Comparison of ENCODE assay signal across 16 cellular contexts in the genomic region with DNA sequence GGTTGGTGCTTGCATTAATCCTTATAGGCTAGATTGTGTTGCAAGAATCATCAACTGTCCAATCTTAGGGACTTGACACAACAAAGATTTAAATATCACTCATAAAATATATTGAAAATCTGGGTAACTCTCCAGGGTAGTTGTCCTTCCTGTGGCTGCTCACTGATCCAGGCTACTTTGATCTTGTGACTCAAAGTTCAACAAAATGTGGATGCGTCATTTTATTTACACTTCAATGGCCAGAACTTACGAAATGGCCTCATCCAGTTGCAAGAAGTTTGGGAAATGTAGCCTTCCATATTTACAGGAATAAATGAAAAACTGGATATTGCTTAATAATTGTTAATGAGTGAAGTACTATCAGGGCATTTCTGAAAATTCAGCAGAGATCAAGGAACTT.
DNase-seq lines count a peak whose midpoint lies in the region; ATAC-seq, FAIRE-seq and TF ChIP-seq lines count a peak whose summit lies in the region.
"Had no signal": no experiment of that assay in that cellular context is flagged by ENCODE, and none has a peak within 500 bp of the region (broad histone marks: within the 10 kb centered on the region; RNA-seq: fewer than 3 reads in every experiment).

No MANE protein-coding gene starts in this region.

- peaks cover 6% of the 10 kb centered on the region for H3K4me1 ChIP-seq in BLaER1
- H3K4me1 ChIP-seq: adrenal gland, neural progenitor cell had no signal

- 0 out of 2 replicates have a peak, but pooled peaks cover 5% of the 10 kb centered on the region for H3K9me3 ChIP-seq in BLaER1
- H3K9me3 ChIP-seq: adrenal gland had no signal

- H3K4me2 ChIP-seq in BLaER1: peak overlapping the region; percentile 37
- H3K4me2 ChIP-seq: neural progenitor cell had no signal

- DNase-seq in LHCN-M2 (ENCODE audit: low read depth) (peak; percentile 71), cardiac fibroblast (ENCODE audit: low read depth in 2 of 2) (peak; percentile 37 to 71), left lobe of liver (ENCODE audit: low spot score) (peak; percentile 45), H7 (no peak), COLO829 (ENCODE audit: low spot score) (no peak), urothelium cell line (ENCODE audit: low spot score) (no peak)
- DNase-seq: activated CD8-positive, alpha-beta memory T cell treated with anti-CD3 and anti-CD28 coated beads, Interleukin-2, amount 10 ng/mL, durations not matched to agents 7 days and 5 days; activated effector memory CD4-positive, alpha-beta T cell treated with Interleukin-2 at 50 U/mL for 16 hours; head of caudate nucleus; islet precursor cell; NCI-H1048; stimulated activated naive CD8-positive, alpha-beta T cell treated with anti-CD3 and anti-CD28 coated beads, Interleukin-15, amount 100 ng/mL, for 72 hours had no signal

- H4K20me1 ChIP-seq in BLaER1: no peaks in the 10 kb centered on the region

- no peak overlapping the region for H3K27ac ChIP-seq in BLaER1
- H3K27ac ChIP-seq: neural progenitor cell had no signal

- H3K36me3 ChIP-seq in BLaER1 (no peaks in the 10 kb centered on the region), H7 (replicated peaks; ENCODE audit: control insufficient read depth, insufficient read depth, low read length) (no peaks in the 10 kb centered on the region)
- H3K36me3 ChIP-seq: adrenal gland, neural progenitor cell had no signal

- no peak overlapping the region for H3K4me3 ChIP-seq in BLaER1
- H3K4me3 ChIP-seq in cardiac fibroblast (replicated peaks in 1 of 2; ENCODE audit: low read depth in 2 of 2, low read length in 2 of 2): no peak overlapping the region
- no peak overlapping the region for H3K4me3 ChIP-seq in H7 (ENCODE audit: insufficient read depth, low read depth, low read length)
- H3K4me3 ChIP-seq: adrenal gland, neural progenitor cell had no signal

- peak; percentile 94 for ATAC-seq in left lobe of liver
- ATAC-seq in GM21619 (IDR thresholded peaks at IDR 0.05; ENCODE audit: unreplicated experiment): no peak
- ATAC-seq: activated CD8-positive, alpha-beta memory T cell treated with anti-CD3 and anti-CD28 coated beads, Interleukin-2, amount 10 ng/mL, durations not matched to agents 7 days and 5 days; stimulated activated naive CD8-positive, alpha-beta T cell treated with anti-CD3 and anti-CD28 coated beads, Interleukin-15, amount 100 ng/mL, for 72 hours had no signal

- H3K9ac ChIP-seq in BLaER1: no peak overlapping the region
- H3K9ac ChIP-seq: neural progenitor cell had no signal

- FAIRE-seq in urothelium cell line (lab: Jason Lieb, UNC): no peak

- no peaks in the 10 kb centered on the region for H3K27me3 ChIP-seq in BLaER1
- no peaks in the 10 kb centered on the region for H3K27me3 ChIP-seq in H7 (ENCODE audit: control insufficient read depth, insufficient read depth, low read length)
- H3K27me3 ChIP-seq: adrenal gland, neural progenitor cell had no signal

- no peak for TF ChIP-seq CTCF in cardiac fibroblast (IDR thresholded peaks at IDR 0.05; ENCODE audit: low read depth, low read length)

Comparison
In these comparisons a context has a peak if more than half of its experiments do, and no peak if none do; other contexts are left out.
1. DNase-seq: peak in LHCN-M2 (single experiment), cardiac fibroblast (2 of 2) and left lobe of liver (single experiment); none in H7 (single experiment), COLO829 (single experiment) and urothelium cell line (single experiment).